ENCODE assay signal across 1 cellular context in genomic region chr3:123871946-123872345, GRCh38.
TF ChIP-seq lines count a peak whose summit lies in the region.

No MANE protein-coding gene starts in this region.

TF ChIP-seq in GM23338, 12 proteins besides CTCF, POLR2A, EP300 and RAD21 (continued from another document):
- no peak for TF ChIP-seq REST (IDR thresholded peaks at IDR 0.05; ENCODE audit: unreplicated experiment)
- TF ChIP-seq ZNF331 (CRISPR knock-in tag; IDR thresholded peaks at IDR 0.05; ENCODE audit: low read depth): no peak
- TF ChIP-seq POLR2AphosphoS5 (IDR thresholded peaks at IDR 0.05; ENCODE audit: low read depth): no peak
- TF ChIP-seq EZH2 (IDR thresholded peaks at IDR 0.05; ENCODE audit: low read depth, unreplicated experiment): no peak
- no peak for TF ChIP-seq NANOG (IDR thresholded peaks at IDR 0.05; ENCODE audit: borderline replicate concordance)
- TF ChIP-seq JUNB (IDR thresholded peaks at IDR 0.05; ENCODE audit: unreplicated experiment): no peak
- no peak for TF ChIP-seq EZH2phosphoT487 (IDR thresholded peaks at IDR 0.05; ENCODE audit: unreplicated experiment)
- TF ChIP-seq CREB1 (CRISPR knock-in tag; IDR thresholded peaks at IDR 0.05; ENCODE audit: low read depth): no peak
- TF ChIP-seq ETS1 (IDR thresholded peaks at IDR 0.05): no peak
